23 cellular contexts compared by ENCODE assay signal in the genomic region with DNA sequence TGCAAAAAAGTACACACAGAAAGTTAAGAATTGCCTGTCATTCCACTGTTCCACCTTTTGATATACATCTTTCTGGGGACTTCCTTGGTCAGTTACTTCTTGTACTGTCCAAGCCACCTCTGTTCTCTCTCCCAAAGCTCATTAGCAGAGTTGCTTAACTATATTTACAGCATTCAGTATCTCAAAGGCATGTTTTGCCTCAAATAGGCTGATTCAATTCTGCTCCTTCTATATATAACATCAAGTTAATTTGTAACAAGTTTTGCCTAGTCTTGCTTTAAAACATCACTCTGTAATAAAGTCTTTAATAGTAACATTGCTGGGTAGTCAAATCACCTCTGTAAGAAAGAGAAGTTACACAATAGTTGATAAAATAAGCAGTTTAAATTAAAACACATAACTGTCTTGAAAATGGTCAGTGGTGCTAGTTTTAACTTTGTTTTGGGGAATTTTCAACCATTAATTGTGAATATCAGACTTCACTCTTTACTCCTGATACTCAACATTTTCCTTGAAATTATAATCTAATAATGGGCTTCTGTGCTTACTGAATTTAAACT. TPM values are rescaled to one million over a fixed set of nuclear protein-coding genes. Genes with fewer than 3 reads are reported as not detected.
DNase-seq lines count a peak whose midpoint lies in the region; ATAC-seq and TF ChIP-seq lines count a peak whose summit lies in the region.
"Had no signal": no experiment of that assay in that cellular context is flagged by ENCODE, and none has a peak within 500 bp of the region (broad histone marks: within the 10 kb centered on the region; RNA-seq: fewer than 3 reads in every experiment).

No MANE protein-coding gene starts in this region.

- no peak overlapping the region for H3K4me3 ChIP-seq in aorta (ENCODE audit: low read length in 2 of 2)
- H3K4me3 ChIP-seq: spleen, transverse colon had no signal

- no peak for TF ChIP-seq CTCF in endothelial cell (IDR thresholded peaks at IDR 0.05; ENCODE audit: unreplicated experiment)

- no peaks in the 10 kb centered on the region for H3K9me3 Mint-ChIP-seq in endothelial cell (ENCODE audit: unreplicated experiment)
- H3K9me3 Mint-ChIP-seq: activated CD4-positive, alpha-beta T cell treated with anti-CD3 and anti-CD28 coated beads, Interleukin-2, amount 10 ng/mL, durations not matched to agents 7 days and 5 days had no signal

- no peaks in the 10 kb centered on the region for H3K27me3 ChIP-seq in aorta (ENCODE audit: control insufficient read depth in 1 of 2, insufficient read depth in 2 of 2, low read length in 1 of 2)
- H3K27me3 ChIP-seq: spleen, transverse colon had no signal

- H3K27me3 Mint-ChIP-seq in endothelial cell (ENCODE audit: unreplicated experiment) = no peaks in the 10 kb centered on the region
- H3K27me3 Mint-ChIP-seq: activated CD4-positive, alpha-beta T cell treated with anti-CD3 and anti-CD28 coated beads, Interleukin-2, amount 10 ng/mL, durations not matched to agents 7 days and 5 days; CD4-positive, alpha-beta memory T cell had no signal

- H3K4me1 Mint-ChIP-seq in endothelial cell (ENCODE audit: unreplicated experiment) = no peaks in the 10 kb centered on the region

- intact Hi-C loops in aorta (cut with DNase I) (no loop called here), sciatic nerve (cut with DNase I) (no loop called here)

- no peaks in the 10 kb centered on the region for H3K4me1 ChIP-seq in aorta (ENCODE audit: control insufficient read depth in 1 of 2, insufficient read depth in 2 of 2, low read length in 2 of 2)
- H3K4me1 ChIP-seq: parathyroid adenoma, transverse colon had no signal

- peak overlapping the region; percentile 19 for H3K4me3 Mint-ChIP-seq in endothelial cell (ENCODE audit: unreplicated experiment)
- H3K4me3 Mint-ChIP-seq: activated CD4-positive, alpha-beta T cell treated with anti-CD3 and anti-CD28 coated beads, Interleukin-2, amount 10 ng/mL, durations not matched to agents 7 days and 5 days; activated naive CD4-positive, alpha-beta T cell treated with anti-CD3 and anti-CD28 coated beads for 36 hours; CD4-positive, alpha-beta memory T cell had no signal

- H3K9me3 ChIP-seq in aorta (ENCODE audit: control insufficient read depth, low read length) = no peaks in the 10 kb centered on the region
- H3K9me3 ChIP-seq: spleen, transverse colon had no signal

- no peak overlapping the region for H3K27ac Mint-ChIP-seq in endothelial cell (ENCODE audit: unreplicated experiment)
- H3K27ac Mint-ChIP-seq: activated CD4-positive, alpha-beta T cell treated with anti-CD3 and anti-CD28 coated beads, Interleukin-2, amount 10 ng/mL, durations not matched to agents 7 days and 5 days; activated naive CD4-positive, alpha-beta T cell treated with anti-CD3 and anti-CD28 coated beads for 36 hours had no signal

- no peak overlapping the region for H3K27ac ChIP-seq in aorta (ENCODE audit: low read depth in 1 of 2, low read length in 2 of 2)
- H3K27ac ChIP-seq: parathyroid adenoma, spleen, transverse colon had no signal

- ATAC-seq in GM18508 (IDR thresholded peaks at IDR 0.05; ENCODE audit: insufficient read depth, unreplicated experiment) (peak; percentile 56), GM21423 (IDR thresholded peaks at IDR 0.05; ENCODE audit: unreplicated experiment) (peak; percentile 47), HG03097 (IDR thresholded peaks at IDR 0.05; ENCODE audit: low FRiP score, unreplicated experiment) (peak; percentile 40), GM21526 (IDR thresholded peaks at IDR 0.05; ENCODE audit: low FRiP score, unreplicated experiment) (no peak), aorta (ENCODE audit: low FRiP score) (no peak), sciatic nerve (no peak)
- ATAC-seq: right cardiac atrium had no signal

- H3K36me3 Mint-ChIP-seq in endothelial cell (ENCODE audit: low read depth, unreplicated experiment) = peaks cover 11% of the 10 kb centered on the region

- no peaks in the 10 kb centered on the region for H3K36me3 ChIP-seq in aorta (ENCODE audit: control insufficient read depth in 1 of 2, insufficient read depth in 2 of 2, low read length in 1 of 2)
- H3K36me3 ChIP-seq: spleen, transverse colon had no signal

- DNase-seq in endothelial cell (ENCODE audit: low spot score) (no peak), aorta (no peak), NCI-H1436 treated with DMSO at 0.1 percent for 48 hours (lab: John Stamatoyannopoulos, UW) (no peak), sciatic nerve (ENCODE audit: low spot score) (no peak)
- DNase-seq: activated CD4-positive, alpha-beta T cell treated with anti-CD3 and anti-CD28 coated beads, Interleukin-2, amount 10 ng/mL, durations not matched to agents 7 days and 5 days; activated naive CD4-positive, alpha-beta T cell treated with anti-CD3 and anti-CD28 coated beads for 36 hours; amniotic stem cell; CD4-positive, alpha-beta memory T cell; EL; H7; NCI-H1105; NCI-H2029; NCI-H345; right cardiac atrium; SIG-M5; spleen; transverse colon had no signal

RNA-seq across cellular contexts. Expression of a gene that starts 35.7 kb away (rescaled TPM):
- total RNA-seq in endothelial cell (ENCODE audit: unreplicated experiment) (9.4 TPM), aorta (under 1 TPM; 0.27 to 0.58 TPM), sciatic nerve (2.2 TPM)
- under 1 TPM; 0.25 to 0.59 TPM for polyA plus RNA-seq in aorta
- total RNA-seq: lung microvascular endothelial cell had no signal

Comparison
In these comparisons a context has a peak if more than half of its experiments do, and no peak if none do; other contexts are left out.
1. ATAC-seq: peak in GM18508 (single experiment), GM21423 (single experiment) and HG03097 (single experiment); none in GM21526 (single experiment), aorta (single experiment) and sciatic nerve (single experiment).